Comparison of ENCODE assay signal across 17 cellular contexts in the genomic region with DNA sequence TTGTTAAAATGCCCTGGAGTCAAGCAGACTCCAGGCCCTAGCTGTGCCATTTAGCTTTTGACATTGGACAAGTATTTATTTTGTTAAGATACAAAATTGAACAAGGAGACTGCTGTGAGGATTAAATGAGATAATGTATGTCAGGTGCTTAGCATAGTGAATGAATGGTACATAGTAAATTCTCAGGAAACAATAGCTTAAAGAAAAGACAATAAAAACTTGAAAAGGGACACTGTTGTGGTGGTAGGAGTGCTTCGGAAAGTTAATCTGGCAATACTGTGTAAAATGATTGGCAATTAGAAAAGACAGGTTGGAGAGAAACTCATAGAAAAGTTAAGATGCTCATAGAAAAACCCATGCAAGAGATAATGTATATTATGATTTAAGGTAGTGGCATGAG. TPM values are rescaled to one million over a fixed set of nuclear protein-coding genes. Genes with fewer than 3 reads are reported as not detected.
DNase-seq lines count a peak whose midpoint lies in the region; ATAC-seq, FAIRE-seq and TF ChIP-seq lines count a peak whose summit lies in the region.
"Had no signal": no experiment of that assay in that cellular context is flagged by ENCODE, and none has a peak within 500 bp of the region (broad histone marks: within the 10 kb centered on the region; RNA-seq: fewer than 3 reads in every experiment).

No MANE protein-coding gene starts in this region.

- no peaks in the 10 kb centered on the region for H3K9me3 ChIP-seq in A673 (ENCODE audit: low read depth, low read length, poor library complexity, severe bottlenecking)

- no peak overlapping the region for H3K27ac ChIP-seq in A673 (ENCODE audit: low read depth, low read length, poor library complexity, severe bottlenecking)
- H3K27ac ChIP-seq: BLaER1 treated with 17β-estradiol and CSF1 and Interleukin-3, amounts not matched to agents 10 nM and 100 nM had no signal

- no peak for ATAC-seq in activated T-helper 17 cell treated with anti-CD3 and anti-CD28 coated beads, Interleukin-2, amount 50 U/mL, for 72 hours (replicated peaks)
- no peak for ATAC-seq in GM21619 (IDR thresholded peaks at IDR 0.05; ENCODE audit: unreplicated experiment)
- no peak for ATAC-seq in HG03039 (IDR thresholded peaks at IDR 0.05; ENCODE audit: unreplicated experiment)
- ATAC-seq: CD8-positive, alpha-beta T cell had no signal

- DNase-seq in A673 (ENCODE audit: low spot score): no peak
- DNase-seq in HEK293T (ENCODE audit: extremely low spot score): no peak
- no peak for DNase-seq in urothelium cell line (ENCODE audit: low spot score)
- DNase-seq in SHP77 (lab: John Stamatoyannopoulos, UW): no peak
- DNase-seq: 8988T; Calu3; CD8-positive, alpha-beta T cell; DMS79 treated with DMSO at 0.1 percent for 48 hours; GF-D8; H9; HFFc6 had no signal

- H3K36me3 Mint-ChIP-seq in activated T-helper 17 cell treated with anti-CD3 and anti-CD28 coated beads, Interleukin-2, amount 50 U/mL, for 72 hours (ENCODE audit: low read depth): no peaks in the 10 kb centered on the region

- H3K36me3 ChIP-seq in A673 (ENCODE audit: insufficient read depth, low read length, poor library complexity, severe bottlenecking): peaks cover 8% of the 10 kb centered on the region

- POLR2A ChIA-PET in A673 (lab: Charles Lee; ENCODE audit: low non-redundant PET) (interaction anchor here (0.6 kb wide), 1 partner anchor 8 kb away, joined by 5 read pairs; no protein-coding TSS in a partner anchor), HEK293T (lab: Yijun Ruan, JAX) (no interaction called here)

- no peaks in the 10 kb centered on the region for H3K27me3 ChIP-seq in A673 (replicated peaks; ENCODE audit: insufficient read depth, low read depth, low read length, poor library complexity)
- H3K27me3 ChIP-seq: BLaER1 treated with 17β-estradiol and CSF1 and Interleukin-3, amounts not matched to agents 10 nM and 100 nM had no signal

- H3K27me3 Mint-ChIP-seq in activated T-helper 17 cell treated with anti-CD3 and anti-CD28 coated beads, Interleukin-2, amount 50 U/mL, for 72 hours: no peaks in the 10 kb centered on the region
- H3K27me3 Mint-ChIP-seq: B cell had no signal

- TSS peak; percentile 3 for BruUV-seq in A673 (replicated peaks; lab: Mats Ljungman, UMichigan)

- H3K4me1 ChIP-seq in A673 (ENCODE audit: insufficient read depth, low read length, poor library complexity, severe bottlenecking): peaks cover 50% of the 10 kb centered on the region
- H3K4me1 ChIP-seq: BLaER1 treated with 17β-estradiol and CSF1 and Interleukin-3, amounts not matched to agents 10 nM and 100 nM had no signal

- H3K4me1 Mint-ChIP-seq in activated T-helper 17 cell treated with anti-CD3 and anti-CD28 coated beads, Interleukin-2, amount 50 U/mL, for 72 hours: no peaks in the 10 kb centered on the region
- H3K4me1 Mint-ChIP-seq: B cell had no signal

- H3K4me3 Mint-ChIP-seq in activated T-helper 17 cell treated with anti-CD3 and anti-CD28 coated beads, Interleukin-2, amount 50 U/mL, for 72 hours: no peak overlapping the region
- H3K4me3 Mint-ChIP-seq: B cell; CD8-positive, alpha-beta T cell; H9; HFFc6 had no signal

- CTCF ChIA-PET in A673 (lab: Charles Lee): no interaction called here
- CTCF ChIA-PET in HEK293T (lab: Yijun Ruan, JAX): no interaction called here

- no peaks in the 10 kb centered on the region for H3K9me3 Mint-ChIP-seq in activated T-helper 17 cell treated with anti-CD3 and anti-CD28 coated beads, Interleukin-2, amount 50 U/mL, for 72 hours
- H3K9me3 Mint-ChIP-seq: CD8-positive, alpha-beta T cell; H9 had no signal

- H3K4me3 ChIP-seq in A673 (ENCODE audit: low read depth, low read length, poor library complexity, severe bottlenecking): no peak overlapping the region
- H3K4me3 ChIP-seq: BLaER1 treated with 17β-estradiol and CSF1 and Interleukin-3, amounts not matched to agents 10 nM and 100 nM had no signal

- peak; percentile 5 for FAIRE-seq in urothelium cell line (lab: Jason Lieb, UNC)
- FAIRE-seq: H1 had no signal

- TF ChIP-seq CTCF in A673 (conservative IDR thresholded peaks at IDR 0.05; ENCODE audit: low read depth, low read length): no peak

- peak overlapping the region; percentile 9 for H3K27ac Mint-ChIP-seq in activated T-helper 17 cell treated with anti-CD3 and anti-CD28 coated beads, Interleukin-2, amount 50 U/mL, for 72 hours
- H3K27ac Mint-ChIP-seq: B cell; CD8-positive, alpha-beta T cell; H9; HFFc6 had no signal

- intact Hi-C loops in A673 (cut with micrococcal nuclease; ENCODE audit: unreplicated experiment): no loop called here

TF ChIP-seq in HEK293T, 16 proteins besides CTCF, POLR2A, EP300 and RAD21:
- TF ChIP-seq, protein P1, sequence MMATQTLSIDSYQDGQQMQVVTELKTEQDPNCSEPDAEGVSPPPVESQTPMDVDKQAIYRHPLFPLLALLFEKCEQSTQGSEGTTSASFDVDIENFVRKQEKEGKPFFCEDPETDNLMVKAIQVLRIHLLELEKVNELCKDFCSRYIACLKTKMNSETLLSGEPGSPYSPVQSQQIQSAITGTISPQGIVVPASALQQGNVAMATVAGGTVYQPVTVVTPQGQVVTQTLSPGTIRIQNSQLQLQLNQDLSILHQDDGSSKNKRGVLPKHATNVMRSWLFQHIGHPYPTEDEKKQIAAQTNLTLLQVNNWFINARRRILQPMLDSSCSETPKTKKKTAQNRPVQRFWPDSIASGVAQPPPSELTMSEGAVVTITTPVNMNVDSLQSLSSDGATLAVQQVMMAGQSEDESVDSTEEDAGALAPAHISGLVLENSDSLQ (IDR thresholded peaks at IDR 0.05): peak; percentile 10; the same call in 1 of the 2 replicates
- TF ChIP-seq SP1 (IDR thresholded peaks at IDR 0.05): no peak

RNA-seq across cellular contexts. Expression of a gene that starts 19.7 kb away (rescaled TPM):
- 93.2 and 112 TPM in 2 replicates for total RNA-seq in A673 (2021)
- 10 to 100 TPM in 1 of 2 donors, 1 to 10 TPM in 1; 7.7 to 14.0 TPM for total RNA-seq in activated T-helper 17 cell treated with anti-CD3 and anti-CD28 coated beads, Interleukin-2, amount 50 U/mL, for 72 hours
